In the genomic region with DNA sequence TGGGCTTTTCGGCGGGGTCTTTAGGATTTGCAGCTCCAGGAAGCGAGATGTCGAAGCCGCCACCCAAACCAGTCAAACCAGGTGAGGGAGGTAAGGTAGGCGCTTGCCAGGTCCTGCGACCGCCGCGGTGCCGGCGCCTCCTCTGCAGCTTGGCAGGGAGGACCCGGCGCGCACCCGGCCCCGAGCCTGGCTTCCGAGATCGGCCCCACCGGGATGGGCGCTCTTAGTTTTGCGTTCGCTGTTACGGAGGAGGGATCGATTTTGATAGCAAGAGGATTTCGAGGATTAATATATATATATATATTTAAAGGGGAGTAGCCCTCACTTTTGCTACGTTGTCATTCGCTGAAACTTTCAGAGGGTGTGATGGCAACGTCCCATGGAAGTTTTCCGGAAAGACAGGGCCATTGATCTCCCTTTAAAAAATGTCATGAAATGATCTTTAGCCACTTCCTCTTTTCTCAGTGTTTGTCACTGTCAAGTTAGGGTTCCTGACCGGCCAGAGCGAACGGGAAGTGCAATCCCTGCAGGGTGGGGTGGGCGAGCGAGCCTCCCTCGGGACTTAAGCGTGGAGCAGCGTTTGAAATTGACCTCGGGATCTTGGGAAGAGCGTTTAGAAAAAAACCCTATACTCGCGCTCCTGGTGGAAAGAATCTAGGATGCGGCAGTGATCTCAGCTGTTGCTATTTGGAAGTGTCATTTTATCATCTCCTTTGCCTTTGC, we compare ENCODE assay signal across 1 cellular context.
TF ChIP-seq lines count a peak whose summit lies in the region.

No MANE protein-coding gene starts in this region.

TF ChIP-seq in HEK293, 187 proteins besides CTCF, POLR2A, EP300 and RAD21 (continued from another document):
- TF ChIP-seq, protein P1, sequence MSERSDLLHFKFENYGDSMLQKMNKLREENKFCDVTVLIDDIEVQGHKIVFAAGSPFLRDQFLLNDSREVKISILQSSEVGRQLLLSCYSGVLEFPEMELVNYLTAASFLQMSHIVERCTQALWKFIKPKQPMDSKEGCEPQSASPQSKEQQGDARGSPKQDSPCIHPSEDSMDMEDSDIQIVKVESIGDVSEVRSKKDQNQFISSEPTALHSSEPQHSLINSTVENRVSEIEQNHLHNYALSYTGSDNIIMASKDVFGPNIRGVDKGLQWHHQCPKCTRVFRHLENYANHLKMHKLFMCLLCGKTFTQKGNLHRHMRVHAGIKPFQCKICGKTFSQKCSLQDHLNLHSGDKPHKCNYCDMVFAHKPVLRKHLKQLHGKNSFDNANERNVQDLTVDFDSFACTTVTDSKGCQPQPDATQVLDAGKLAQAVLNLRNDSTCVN (tag by site-specific recombination; optimal IDR thresholded peaks at IDR 0.05): peak; percentile 43
- TF ChIP-seq KLF7 (tag by site-specific recombination; IDR thresholded peaks at IDR 0.05; ENCODE audit: borderline replicate concordance): no peak
- no peak for TF ChIP-seq ZNF660 (tag by site-specific recombination; IDR thresholded peaks at IDR 0.05)
- no peak for TF ChIP-seq ZNF623 (tag by site-specific recombination; IDR thresholded peaks at IDR 0.05)
- no peak for TF ChIP-seq ZNF792 (tag by site-specific recombination; IDR thresholded peaks at IDR 0.05)
- no peak for TF ChIP-seq ZNF624 (tag by site-specific recombination; IDR thresholded peaks at IDR 0.05)
- TF ChIP-seq, protein P2, sequence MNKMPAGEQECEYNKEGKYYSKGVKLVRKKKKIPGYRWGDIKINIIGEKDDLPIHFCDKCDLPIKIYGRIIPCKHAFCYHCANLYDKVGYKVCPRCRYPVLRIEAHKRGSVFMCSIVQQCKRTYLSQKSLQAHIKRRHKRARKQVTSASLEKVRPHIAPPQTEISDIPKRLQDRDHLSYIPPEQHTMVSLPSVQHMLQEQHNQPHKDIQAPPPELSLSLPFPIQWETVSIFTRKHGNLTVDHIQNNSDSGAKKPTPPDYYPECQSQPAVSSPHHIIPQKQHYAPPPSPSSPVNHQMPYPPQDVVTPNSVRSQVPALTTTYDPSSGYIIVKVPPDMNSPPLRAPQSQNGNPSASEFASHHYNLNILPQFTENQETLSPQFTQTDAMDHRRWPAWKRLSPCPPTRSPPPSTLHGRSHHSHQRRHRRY (tag by site-specific recombination; IDR thresholded peaks at IDR 0.05): no peak
- no peak for TF ChIP-seq ZSCAN5A (tag by site-specific recombination; IDR thresholded peaks at IDR 0.05)
- peak; percentile 95 for TF ChIP-seq ZNF335 (tag by site-specific recombination; conservative IDR thresholded peaks at IDR 0.05)
- TF ChIP-seq ZNF354C (tag by site-specific recombination; IDR thresholded peaks at IDR 0.05; ENCODE audit: borderline replicate concordance, low read depth): no peak
- no peak for TF ChIP-seq ZNF76 (tag by site-specific recombination; IDR thresholded peaks at IDR 0.05; ENCODE audit: borderline replicate concordance, low read depth)
- TF ChIP-seq, protein P3, sequence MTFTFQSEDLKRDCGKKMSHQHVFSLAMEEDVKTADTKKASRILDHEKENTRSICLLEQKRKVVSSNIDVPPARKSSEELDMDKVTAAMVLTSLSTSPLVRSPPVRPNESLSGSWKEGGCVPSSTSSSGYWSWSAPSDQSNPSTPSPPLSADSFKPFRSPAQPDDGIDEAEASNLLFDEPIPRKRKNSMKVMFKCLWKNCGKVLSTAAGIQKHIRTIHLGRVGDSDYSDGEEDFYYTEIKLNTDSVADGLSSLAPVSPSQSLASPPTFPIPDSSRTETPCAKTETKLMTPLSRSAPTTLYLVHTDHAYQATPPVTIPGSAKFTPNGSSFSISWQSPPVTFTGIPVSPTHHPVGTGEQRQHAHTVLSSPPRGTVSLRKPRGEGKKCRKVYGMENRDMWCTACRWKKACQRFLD (tag by site-specific recombination; IDR thresholded peaks at IDR 0.05): no peak
- no peak for TF ChIP-seq ZNF544 (tag by site-specific recombination; IDR thresholded peaks at IDR 0.05)
- TF ChIP-seq ZNF747 (tag by site-specific recombination; IDR thresholded peaks at IDR 0.05): no peak
- TF ChIP-seq ZNF37A (tag by site-specific recombination; IDR thresholded peaks at IDR 0.05): no peak
- TF ChIP-seq GLIS2 (tag by site-specific recombination; IDR thresholded peaks at IDR 0.05): 0 out of 2 replicates have a peak, but pooled peaks have one; percentile 21
- TF ChIP-seq ZNF529 (tag by site-specific recombination; IDR thresholded peaks at IDR 0.05; ENCODE audit: insufficient replicate concordance): no peak
- peak; percentile 11; the same call in 1 of the 2 replicates for TF ChIP-seq KLF9 (tag by site-specific recombination; IDR thresholded peaks at IDR 0.05; ENCODE audit: low read depth)
- peak; percentile 98 for TF ChIP-seq ZNF223 (tag by site-specific recombination; IDR thresholded peaks at IDR 0.05)
- peak; percentile 46 for TF ChIP-seq SP2 (tag by site-specific recombination; IDR thresholded peaks at IDR 0.05)
- no peak for TF ChIP-seq ZNF658 (tag by site-specific recombination; IDR thresholded peaks at IDR 0.05)
- TF ChIP-seq, protein P4, sequence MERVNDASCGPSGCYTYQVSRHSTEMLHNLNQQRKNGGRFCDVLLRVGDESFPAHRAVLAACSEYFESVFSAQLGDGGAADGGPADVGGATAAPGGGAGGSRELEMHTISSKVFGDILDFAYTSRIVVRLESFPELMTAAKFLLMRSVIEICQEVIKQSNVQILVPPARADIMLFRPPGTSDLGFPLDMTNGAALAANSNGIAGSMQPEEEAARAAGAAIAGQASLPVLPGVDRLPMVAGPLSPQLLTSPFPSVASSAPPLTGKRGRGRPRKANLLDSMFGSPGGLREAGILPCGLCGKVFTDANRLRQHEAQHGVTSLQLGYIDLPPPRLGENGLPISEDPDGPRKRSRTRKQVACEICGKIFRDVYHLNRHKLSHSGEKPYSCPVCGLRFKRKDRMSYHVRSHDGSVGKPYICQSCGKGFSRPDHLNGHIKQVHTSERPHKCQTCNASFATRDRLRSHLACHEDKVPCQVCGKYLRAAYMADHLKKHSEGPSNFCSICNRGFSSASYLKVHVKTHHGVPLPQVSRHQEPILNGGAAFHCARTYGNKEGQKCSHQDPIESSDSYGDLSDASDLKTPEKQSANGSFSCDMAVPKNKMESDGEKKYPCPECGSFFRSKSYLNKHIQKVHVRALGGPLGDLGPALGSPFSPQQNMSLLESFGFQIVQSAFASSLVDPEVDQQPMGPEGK (tag by site-specific recombination; IDR thresholded peaks at IDR 0.05): no peak
- no peak for TF ChIP-seq OVOL3 (tag by site-specific recombination; IDR thresholded peaks at IDR 0.05)
- TF ChIP-seq MYNN (tag by site-specific recombination; IDR thresholded peaks at IDR 0.05; ENCODE audit: borderline replicate concordance): no peak
- no peak for TF ChIP-seq ZNF510 (tag by site-specific recombination; IDR thresholded peaks at IDR 0.05; ENCODE audit: insufficient replicate concordance)
- TF ChIP-seq ZNF791 (tag by site-specific recombination; IDR thresholded peaks at IDR 0.05): no peak
- TF ChIP-seq ZBTB48 (tag by site-specific recombination; IDR thresholded peaks at IDR 0.05): no peak
- TF ChIP-seq KLF1 (tag by site-specific recombination; IDR thresholded peaks at IDR 0.05): no peak
- no peak for TF ChIP-seq BCL6B (tag by site-specific recombination; IDR thresholded peaks at IDR 0.05)
- no peak for TF ChIP-seq RBAK (tag by site-specific recombination; IDR thresholded peaks at IDR 0.05)
- TF ChIP-seq ZNF610 (tag by site-specific recombination; IDR thresholded peaks at IDR 0.05; ENCODE audit: borderline replicate concordance): peak; percentile 10; the same call in 1 of the 2 replicates
- TF ChIP-seq ZNF202 (tag by site-specific recombination; IDR thresholded peaks at IDR 0.05; ENCODE audit: borderline replicate concordance): no peak
- TF ChIP-seq ZNF391 (tag by site-specific recombination; IDR thresholded peaks at IDR 0.05; ENCODE audit: borderline replicate concordance, low read depth): no peak
- no peak for TF ChIP-seq KLF10 (tag by site-specific recombination; IDR thresholded peaks at IDR 0.05)
- no peak for TF ChIP-seq ZNF138 (tag by site-specific recombination; IDR thresholded peaks at IDR 0.05; ENCODE audit: borderline replicate concordance)
- no peak for TF ChIP-seq PRDM4 (tag by site-specific recombination; IDR thresholded peaks at IDR 0.05)
- TF ChIP-seq ZBTB20 (tag by site-specific recombination; IDR thresholded peaks at IDR 0.05): 0 out of 2 replicates have a peak, but pooled peaks have one; percentile 24
- TF ChIP-seq ZNF692 (tag by site-specific recombination; IDR thresholded peaks at IDR 0.05): no peak
- no peak for TF ChIP-seq SP7 (tag by site-specific recombination; IDR thresholded peaks at IDR 0.05)
- TF ChIP-seq TCF7L2 (IDR thresholded peaks at IDR 0.05; ENCODE audit: borderline replicate concordance, low read depth, low read length): no peak
- TF ChIP-seq, protein P5, sequence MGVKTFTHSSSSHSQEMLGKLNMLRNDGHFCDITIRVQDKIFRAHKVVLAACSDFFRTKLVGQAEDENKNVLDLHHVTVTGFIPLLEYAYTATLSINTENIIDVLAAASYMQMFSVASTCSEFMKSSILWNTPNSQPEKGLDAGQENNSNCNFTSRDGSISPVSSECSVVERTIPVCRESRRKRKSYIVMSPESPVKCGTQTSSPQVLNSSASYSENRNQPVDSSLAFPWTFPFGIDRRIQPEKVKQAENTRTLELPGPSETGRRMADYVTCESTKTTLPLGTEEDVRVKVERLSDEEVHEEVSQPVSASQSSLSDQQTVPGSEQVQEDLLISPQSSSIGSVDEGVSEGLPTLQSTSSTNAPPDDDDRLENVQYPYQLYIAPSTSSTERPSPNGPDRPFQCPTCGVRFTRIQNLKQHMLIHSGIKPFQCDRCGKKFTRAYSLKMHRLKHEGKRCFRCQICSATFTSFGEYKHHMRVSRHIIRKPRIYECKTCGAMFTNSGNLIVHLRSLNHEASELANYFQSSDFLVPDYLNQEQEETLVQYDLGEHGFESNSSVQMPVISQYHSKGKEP (tag by site-specific recombination; IDR thresholded peaks at IDR 0.05): no peak; the same call in 1 of the 2 replicates
TF ChIP-seq in HEK293: peak in this region for 15.
